Comparison of ENCODE assay signal across 1 cellular context in genomic region chr6:85483041-85483700, GRCh38.
TF ChIP-seq lines count a peak whose summit lies in the region.

No MANE protein-coding gene starts in this region.

TF ChIP-seq in HepG2, 621 proteins besides CTCF, POLR2A, EP300 and RAD21 (continued from another document):
- TF ChIP-seq PRPF4 (IDR thresholded peaks at IDR 0.05; ENCODE audit: low read depth, low read length, poor library complexity, severe bottlenecking) (no peak), SIX1 (CRISPR knock-in tag; IDR thresholded peaks at IDR 0.05; ENCODE audit: borderline replicate concordance) (peak; percentile 33; the same call in 1 of the 2 replicates), ZNF724P (CRISPR knock-in tag; IDR thresholded peaks at IDR 0.05; ENCODE audit: borderline replicate concordance) (no peak), KAT8 (CRISPR knock-in tag; IDR thresholded peaks at IDR 0.05) (peak; percentile 18; the same call in 1 of the 2 replicates), ZNF501 (CRISPR knock-in tag; IDR thresholded peaks at IDR 0.05) (peak; percentile 77)
- TF ChIP-seq, protein P1, sequence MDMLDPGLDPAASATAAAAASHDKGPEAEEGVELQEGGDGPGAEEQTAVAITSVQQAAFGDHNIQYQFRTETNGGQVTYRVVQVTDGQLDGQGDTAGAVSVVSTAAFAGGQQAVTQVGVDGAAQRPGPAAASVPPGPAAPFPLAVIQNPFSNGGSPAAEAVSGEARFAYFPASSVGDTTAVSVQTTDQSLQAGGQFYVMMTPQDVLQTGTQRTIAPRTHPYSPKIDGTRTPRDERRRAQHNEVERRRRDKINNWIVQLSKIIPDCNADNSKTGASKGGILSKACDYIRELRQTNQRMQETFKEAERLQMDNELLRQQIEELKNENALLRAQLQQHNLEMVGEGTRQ (IDR thresholded peaks at IDR 0.05; ENCODE audit: low read depth, low read length), result no peak
- TF ChIP-seq, protein P1 (CRISPR knock-in tag; IDR thresholded peaks at IDR 0.05; ENCODE audit: borderline replicate concordance), result no peak
